13 cellular contexts compared by ENCODE assay signal in the genomic region with DNA sequence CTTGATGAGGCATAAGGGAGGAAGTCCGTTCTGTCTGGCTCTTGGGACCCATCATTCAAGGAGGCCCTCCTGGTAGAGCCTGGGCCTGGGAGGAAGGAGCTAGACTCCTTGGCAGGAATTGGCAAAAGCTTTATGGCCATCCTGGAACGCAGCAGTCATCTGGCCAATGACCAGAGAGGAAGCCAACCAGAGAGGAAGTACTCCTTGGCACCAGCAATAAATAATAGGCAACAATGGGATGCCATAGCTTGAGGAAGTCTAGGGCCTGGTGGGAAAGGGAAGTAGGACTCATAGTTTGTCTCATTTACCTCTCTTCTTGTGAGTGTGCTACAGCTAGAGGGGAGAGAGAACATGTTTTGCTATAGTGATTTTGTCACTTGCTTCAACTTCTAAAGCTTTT. TPM values are rescaled to one million over a fixed set of nuclear protein-coding genes. Genes with fewer than 3 reads are reported as not detected.
DNase-seq lines count a peak whose midpoint lies in the region; ATAC-seq and TF ChIP-seq lines count a peak whose summit lies in the region.
"Had no signal": no experiment of that assay in that cellular context is flagged by ENCODE, and none has a peak within 500 bp of the region (broad histone marks: within the 10 kb centered on the region; RNA-seq: fewer than 3 reads in every experiment).

No MANE protein-coding gene starts in this region.

- peak overlapping the region; percentile 96 for H3K27ac Mint-ChIP-seq in activated CD8-positive, alpha-beta memory T cell treated with anti-CD3 and anti-CD28 coated beads, Interleukin-2, amount 10 ng/mL, durations not matched to agents 7 days and 5 days

- no peaks in the 10 kb centered on the region for H3K27me3 ChIP-seq in spleen (replicated peaks in 1 of 7)
- H3K27me3 ChIP-seq: foreskin keratinocyte had no signal

- peaks cover 72% of the 10 kb centered on the region for H3K36me3 Mint-ChIP-seq in activated CD8-positive, alpha-beta memory T cell treated with anti-CD3 and anti-CD28 coated beads, Interleukin-2, amount 10 ng/mL, durations not matched to agents 7 days and 5 days

- H3K36me3 ChIP-seq in spleen, result peaks cover 0 to 71% (median 6%) of the 10 kb centered on the region in 6 donors

- H3K4me3 Mint-ChIP-seq in activated CD8-positive, alpha-beta memory T cell treated with anti-CD3 and anti-CD28 coated beads, Interleukin-2, amount 10 ng/mL, durations not matched to agents 7 days and 5 days, result no peak overlapping the region

- intact Hi-C loops in spleen (cut with DNase I; ENCODE audit: low total_unique reads), result loop anchor here (10.0 kb wide), 1 partner anchor 56 kb away; a partner anchor contains a TSS

- WGBS in spleen, 5 donors, result 39 to 58% (median 50%) methylated on average over 1 to 2 of the region's 2 CpGs

- H3K27ac ChIP-seq in spleen, result peak overlapping the region in 6 of 8 donors; percentile 26 to 72 (median 54)
- H3K27ac ChIP-seq: foreskin keratinocyte, parathyroid adenoma had no signal

- H3K9me3 Mint-ChIP-seq in activated CD8-positive, alpha-beta memory T cell treated with anti-CD3 and anti-CD28 coated beads, Interleukin-2, amount 10 ng/mL, durations not matched to agents 7 days and 5 days (ENCODE audit: low read depth), result no peaks in the 10 kb centered on the region

- H3K27me3 Mint-ChIP-seq in activated CD8-positive, alpha-beta memory T cell treated with anti-CD3 and anti-CD28 coated beads, Interleukin-2, amount 10 ng/mL, durations not matched to agents 7 days and 5 days, result no peaks in the 10 kb centered on the region

- H3K4me1 Mint-ChIP-seq in activated CD8-positive, alpha-beta memory T cell treated with anti-CD3 and anti-CD28 coated beads, Interleukin-2, amount 10 ng/mL, durations not matched to agents 7 days and 5 days, result peaks cover 85% of the 10 kb centered on the region

- H3K4me3 ChIP-seq in spleen, result no peak overlapping the region

- TF ChIP-seq POLR2A in spleen (IDR thresholded peaks at IDR 0.05), result no peak

- ATAC-seq in activated CD8-positive, alpha-beta memory T cell treated with anti-CD3 and anti-CD28 coated beads, Interleukin-2, amount 10 ng/mL, durations not matched to agents 7 days and 5 days, result no peak
- ATAC-seq: foreskin keratinocyte, left colon had no signal

- no peak for TF ChIP-seq CTCF in spleen (IDR thresholded peaks at IDR 0.05 in 8 of 11, conservative IDR thresholded peaks at IDR 0.05 in 3 of 11)

- CTCF ChIA-PET in activated CD8-positive, alpha-beta memory T cell treated with anti-CD3 and anti-CD28 coated beads, Interleukin-2, amount 10 ng/mL, durations not matched to agents 7 days and 5 days (lab: Charles Lee), result interaction anchor here (0.9 to 1.0 kb wide), 2 partner anchors 15 to 23 kb away, joined by 3 to 4 read pairs; no protein-coding TSS in a partner anchor

- peaks cover 15 to 100% (median 53%) of the 10 kb centered on the region in 6 donors for H3K4me1 ChIP-seq in spleen
- H3K4me1 ChIP-seq: parathyroid adenoma had no signal

- peaks cover 0 to 7% (median 0%) of the 10 kb centered on the region in 8 donors for H3K9me3 ChIP-seq in spleen

- no peak for DNase-seq in activated CD8-positive, alpha-beta memory T cell treated with anti-CD3 and anti-CD28 coated beads, Interleukin-2, amount 10 ng/mL, durations not matched to agents 7 days and 5 days
- DNase-seq in activated CD8-positive, alpha-beta memory T cell treated with anti-CD3 and anti-CD28 coated beads for 24 hours, result no peak
- peak; percentile 68 for DNase-seq in NOMO-1 treated with dmso at 0.1 percent for 144 hours (lab: John Stamatoyannopoulos, UW; ENCODE audit: unreplicated experiment)
- peak; percentile 87 for DNase-seq in dermis blood vessel endothelial cell
- DNase-seq in spleen, result no peak
- DNase-seq in NCI-H510A treated with DMSO at 0.1 percent for 48 hours (lab: John Stamatoyannopoulos, UW), result no peak
- DNase-seq in amygdala (lab: John Stamatoyannopoulos, UW), result no peak
- DNase-seq in superior temporal gyrus (ENCODE audit: extremely low spot score), result no peak
- DNase-seq: foreskin keratinocyte; left colon; NCI-H2107; stimulated activated CD4-positive, alpha-beta T cell treated with anti-CD3 and anti-CD28 coated beads, Interleukin-4, amount 100 ng/mL, for 1 hour had no signal

RNA-seq across cellular contexts. Expression of a gene that starts 53.1 kb away (rescaled TPM):
- total RNA-seq in activated CD8-positive, alpha-beta memory T cell treated with anti-CD3 and anti-CD28 coated beads, Interleukin-2, amount 10 ng/mL, durations not matched to agents 7 days and 5 days, result 100 to 1,000 TPM; 489 to 610 TPM
- 252 and 545 TPM in 2 replicates for total RNA-seq in dermis blood vessel endothelial cell
- 100 to 1,000 TPM; 298 to 396 (median 335) TPM for total RNA-seq in spleen
- polyA plus RNA-seq in spleen, result 100 to 1,000 TPM; 101 to 197 (median 129) TPM

Comparison
In these comparisons a context has a peak if more than half of its experiments do, and no peak if none do; other contexts are left out.
1. DNase-seq: peak in NOMO-1 treated with dmso at 0.1 percent for 144 hours (single experiment) and dermis blood vessel endothelial cell (single experiment); none in activated CD8-positive, alpha-beta memory T cell treated with anti-CD3 and anti-CD28 coated beads, Interleukin-2, amount 10 ng/mL, durations not matched to agents 7 days and 5 days (single experiment), activated CD8-positive, alpha-beta memory T cell treated with anti-CD3 and anti-CD28 coated beads for 24 hours (single experiment), spleen (single experiment), NCI-H510A treated with DMSO at 0.1 percent for 48 hours (single experiment), amygdala (0 of 56) and superior temporal gyrus (single experiment).